In the genomic region with DNA sequence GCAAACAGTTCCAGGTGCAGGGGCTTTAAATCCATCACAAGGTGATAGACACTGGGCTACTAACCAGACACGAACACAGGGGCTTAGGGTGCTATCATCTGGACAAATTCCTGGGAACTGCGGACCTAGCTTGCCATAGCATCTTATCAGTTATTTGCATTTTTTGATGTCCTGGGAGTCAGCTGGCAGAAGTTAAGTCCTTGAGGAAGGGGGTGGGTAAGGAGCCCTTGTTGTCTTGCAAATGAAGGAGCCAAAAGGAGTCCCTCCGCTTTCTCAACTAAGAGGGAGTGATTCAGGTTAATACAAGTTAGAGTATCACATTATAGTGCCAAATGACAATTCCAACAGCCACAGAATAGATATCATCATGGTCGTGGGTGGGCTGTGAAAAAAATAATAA, we compare ENCODE assay signal across 1 cellular context.
TF ChIP-seq lines count a peak whose summit lies in the region.

No MANE protein-coding gene starts in this region.

TF ChIP-seq in GM23338, 12 proteins besides CTCF, POLR2A, EP300 and RAD21 (continued from another document):
- TF ChIP-seq, protein P1, sequence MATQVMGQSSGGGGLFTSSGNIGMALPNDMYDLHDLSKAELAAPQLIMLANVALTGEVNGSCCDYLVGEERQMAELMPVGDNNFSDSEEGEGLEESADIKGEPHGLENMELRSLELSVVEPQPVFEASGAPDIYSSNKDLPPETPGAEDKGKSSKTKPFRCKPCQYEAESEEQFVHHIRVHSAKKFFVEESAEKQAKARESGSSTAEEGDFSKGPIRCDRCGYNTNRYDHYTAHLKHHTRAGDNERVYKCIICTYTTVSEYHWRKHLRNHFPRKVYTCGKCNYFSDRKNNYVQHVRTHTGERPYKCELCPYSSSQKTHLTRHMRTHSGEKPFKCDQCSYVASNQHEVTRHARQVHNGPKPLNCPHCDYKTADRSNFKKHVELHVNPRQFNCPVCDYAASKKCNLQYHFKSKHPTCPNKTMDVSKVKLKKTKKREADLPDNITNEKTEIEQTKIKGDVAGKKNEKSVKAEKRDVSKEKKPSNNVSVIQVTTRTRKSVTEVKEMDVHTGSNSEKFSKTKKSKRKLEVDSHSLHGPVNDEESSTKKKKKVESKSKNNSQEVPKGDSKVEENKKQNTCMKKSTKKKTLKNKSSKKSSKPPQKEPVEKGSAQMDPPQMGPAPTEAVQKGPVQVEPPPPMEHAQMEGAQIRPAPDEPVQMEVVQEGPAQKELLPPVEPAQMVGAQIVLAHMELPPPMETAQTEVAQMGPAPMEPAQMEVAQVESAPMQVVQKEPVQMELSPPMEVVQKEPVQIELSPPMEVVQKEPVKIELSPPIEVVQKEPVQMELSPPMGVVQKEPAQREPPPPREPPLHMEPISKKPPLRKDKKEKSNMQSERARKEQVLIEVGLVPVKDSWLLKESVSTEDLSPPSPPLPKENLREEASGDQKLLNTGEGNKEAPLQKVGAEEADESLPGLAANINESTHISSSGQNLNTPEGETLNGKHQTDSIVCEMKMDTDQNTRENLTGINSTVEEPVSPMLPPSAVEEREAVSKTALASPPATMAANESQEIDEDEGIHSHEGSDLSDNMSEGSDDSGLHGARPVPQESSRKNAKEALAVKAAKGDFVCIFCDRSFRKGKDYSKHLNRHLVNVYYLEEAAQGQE (IDR thresholded peaks at IDR 0.05; ENCODE audit: unreplicated experiment), result no peak
- TF ChIP-seq EZH2 (IDR thresholded peaks at IDR 0.05; ENCODE audit: low read depth, unreplicated experiment), result no peak
- no peak for TF ChIP-seq CREB1 (CRISPR knock-in tag; IDR thresholded peaks at IDR 0.05; ENCODE audit: low read depth)
- TF ChIP-seq, protein P2, sequence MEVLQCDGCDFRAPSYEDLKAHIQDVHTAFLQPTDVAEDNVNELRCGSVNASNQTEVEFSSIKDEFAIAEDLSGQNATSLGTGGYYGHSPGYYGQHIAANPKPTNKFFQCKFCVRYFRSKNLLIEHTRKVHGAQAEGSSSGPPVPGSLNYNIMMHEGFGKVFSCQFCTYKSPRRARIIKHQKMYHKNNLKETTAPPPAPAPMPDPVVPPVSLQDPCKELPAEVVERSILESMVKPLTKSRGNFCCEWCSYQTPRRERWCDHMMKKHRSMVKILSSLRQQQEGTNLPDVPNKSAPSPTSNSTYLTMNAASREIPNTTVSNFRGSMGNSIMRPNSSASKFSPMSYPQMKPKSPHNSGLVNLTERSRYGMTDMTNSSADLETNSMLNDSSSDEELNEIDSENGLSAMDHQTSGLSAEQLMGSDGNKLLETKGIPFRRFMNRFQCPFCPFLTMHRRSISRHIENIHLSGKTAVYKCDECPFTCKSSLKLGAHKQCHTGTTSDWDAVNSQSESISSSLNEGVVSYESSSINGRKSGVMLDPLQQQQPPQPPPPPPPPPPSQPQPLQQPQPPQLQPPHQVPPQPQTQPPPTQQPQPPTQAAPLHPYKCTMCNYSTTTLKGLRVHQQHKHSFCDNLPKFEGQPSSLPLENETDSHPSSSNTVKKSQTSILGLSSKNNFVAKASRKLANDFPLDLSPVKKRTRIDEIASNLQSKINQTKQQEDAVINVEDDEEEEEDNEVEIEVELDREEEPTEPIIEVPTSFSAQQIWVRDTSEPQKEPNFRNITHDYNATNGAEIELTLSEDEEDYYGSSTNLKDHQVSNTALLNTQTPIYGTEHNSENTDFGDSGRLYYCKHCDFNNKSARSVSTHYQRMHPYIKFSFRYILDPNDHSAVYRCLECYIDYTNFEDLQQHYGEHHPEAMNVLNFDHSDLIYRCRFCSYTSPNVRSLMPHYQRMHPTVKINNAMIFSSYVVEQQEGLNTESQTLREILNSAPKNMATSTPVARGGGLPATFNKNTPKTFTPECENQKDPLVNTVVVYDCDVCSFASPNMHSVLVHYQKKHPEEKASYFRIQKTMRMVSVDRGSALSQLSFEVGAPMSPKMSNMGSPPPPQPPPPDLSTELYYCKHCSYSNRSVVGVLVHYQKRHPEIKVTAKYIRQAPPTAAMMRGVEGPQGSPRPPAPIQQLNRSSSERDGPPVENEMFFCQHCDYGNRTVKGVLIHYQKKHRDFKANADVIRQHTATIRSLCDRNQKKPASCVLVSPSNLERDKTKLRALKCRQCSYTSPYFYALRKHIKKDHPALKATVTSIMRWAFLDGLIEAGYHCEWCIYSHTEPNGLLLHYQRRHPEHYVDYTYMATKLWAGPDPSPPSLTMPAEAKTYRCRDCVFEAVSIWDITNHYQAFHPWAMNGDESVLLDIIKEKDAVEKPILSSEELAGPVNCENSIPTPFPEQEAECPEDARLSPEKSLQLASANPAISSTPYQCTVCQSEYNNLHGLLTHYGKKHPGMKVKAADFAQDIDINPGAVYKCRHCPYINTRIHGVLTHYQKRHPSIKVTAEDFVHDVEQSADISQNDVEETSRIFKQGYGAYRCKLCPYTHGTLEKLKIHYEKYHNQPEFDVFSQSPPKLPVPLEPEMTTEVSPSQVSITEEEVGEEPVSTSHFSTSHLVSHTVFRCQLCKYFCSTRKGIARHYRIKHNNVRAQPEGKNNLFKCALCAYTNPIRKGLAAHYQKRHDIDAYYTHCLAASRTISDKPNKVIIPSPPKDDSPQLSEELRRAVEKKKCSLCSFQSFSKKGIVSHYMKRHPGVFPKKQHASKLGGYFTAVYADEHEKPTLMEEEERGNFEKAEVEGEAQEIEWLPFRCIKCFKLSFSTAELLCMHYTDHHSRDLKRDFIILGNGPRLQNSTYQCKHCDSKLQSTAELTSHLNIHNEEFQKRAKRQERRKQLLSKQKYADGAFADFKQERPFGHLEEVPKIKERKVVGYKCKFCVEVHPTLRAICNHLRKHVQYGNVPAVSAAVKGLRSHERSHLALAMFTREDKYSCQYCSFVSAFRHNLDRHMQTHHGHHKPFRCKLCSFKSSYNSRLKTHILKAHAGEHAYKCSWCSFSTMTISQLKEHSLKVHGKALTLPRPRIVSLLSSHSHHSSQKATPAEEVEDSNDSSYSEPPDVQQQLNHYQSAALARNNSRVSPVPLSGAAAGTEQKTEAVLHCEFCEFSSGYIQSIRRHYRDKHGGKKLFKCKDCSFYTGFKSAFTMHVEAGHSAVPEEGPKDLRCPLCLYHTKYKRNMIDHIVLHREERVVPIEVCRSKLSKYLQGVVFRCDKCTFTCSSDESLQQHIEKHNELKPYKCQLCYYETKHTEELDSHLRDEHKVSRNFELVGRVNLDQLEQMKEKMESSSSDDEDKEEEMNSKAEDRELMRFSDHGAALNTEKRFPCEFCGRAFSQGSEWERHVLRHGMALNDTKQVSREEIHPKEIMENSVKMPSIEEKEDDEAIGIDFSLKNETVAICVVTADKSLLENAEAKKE (CRISPR knock-in tag; IDR thresholded peaks at IDR 0.05), result no peak
- TF ChIP-seq ZNF114 (CRISPR knock-in tag; IDR thresholded peaks at IDR 0.05), result no peak
- TF ChIP-seq EZH2phosphoT487 (IDR thresholded peaks at IDR 0.05; ENCODE audit: unreplicated experiment), result no peak
- TF ChIP-seq POLR2AphosphoS5 (IDR thresholded peaks at IDR 0.05; ENCODE audit: low read depth), result no peak
- TF ChIP-seq, protein P3, sequence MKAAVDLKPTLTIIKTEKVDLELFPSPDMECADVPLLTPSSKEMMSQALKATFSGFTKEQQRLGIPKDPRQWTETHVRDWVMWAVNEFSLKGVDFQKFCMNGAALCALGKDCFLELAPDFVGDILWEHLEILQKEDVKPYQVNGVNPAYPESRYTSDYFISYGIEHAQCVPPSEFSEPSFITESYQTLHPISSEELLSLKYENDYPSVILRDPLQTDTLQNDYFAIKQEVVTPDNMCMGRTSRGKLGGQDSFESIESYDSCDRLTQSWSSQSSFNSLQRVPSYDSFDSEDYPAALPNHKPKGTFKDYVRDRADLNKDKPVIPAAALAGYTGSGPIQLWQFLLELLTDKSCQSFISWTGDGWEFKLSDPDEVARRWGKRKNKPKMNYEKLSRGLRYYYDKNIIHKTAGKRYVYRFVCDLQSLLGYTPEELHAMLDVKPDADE (IDR thresholded peaks at IDR 0.05), result no peak
